In the genomic region with DNA sequence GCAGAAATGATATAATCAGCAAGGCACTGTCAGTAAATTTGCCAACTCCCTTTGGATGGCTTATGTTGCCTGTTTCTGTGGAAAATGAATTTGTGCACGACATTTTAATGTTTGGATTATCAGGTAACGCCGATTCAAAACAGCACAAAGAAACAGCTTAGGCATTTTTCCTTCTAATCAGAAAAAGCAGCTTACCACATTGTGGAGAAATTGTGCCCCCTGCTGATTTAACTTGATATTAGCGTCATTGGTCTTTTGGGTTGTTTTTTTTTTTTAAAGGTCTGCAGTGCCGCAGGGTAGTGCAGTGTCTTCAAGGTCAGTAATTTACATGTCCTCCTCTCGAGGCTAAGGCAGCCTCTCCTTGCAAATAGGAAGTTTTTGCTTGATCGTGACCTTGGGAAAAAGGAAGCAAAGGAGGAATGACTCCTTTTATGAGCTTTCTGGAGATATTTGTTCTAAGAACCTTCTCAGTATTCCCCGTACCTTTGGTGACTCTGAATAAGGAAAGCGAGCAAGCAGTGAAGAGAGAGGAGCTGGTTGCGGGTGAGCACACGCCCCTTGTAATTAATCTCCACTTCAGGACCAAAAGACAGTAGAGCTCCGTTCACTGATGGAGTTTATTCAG, we compare ENCODE assay signal across 8 cellular contexts.
A peak's percentile ranks its signal among the peaks of the same experiment; 100 is the strongest.
DNase-seq lines count a peak whose midpoint lies in the region; ATAC-seq and FAIRE-seq lines count a peak whose summit lies in the region.

No MANE protein-coding gene starts in this region.

- peak; percentile 77 for FAIRE-seq in A204.1 (lab: Jason Lieb, UNC)

- DNase-seq in GM04503 (ENCODE audit: low read depth) (peak; percentile 15), NCI-H446 treated with DMSO at 0.1 percent for 48 hours (lab: John Stamatoyannopoulos, UW) (peak; percentile 47), glomerular visceral epithelial cell (ENCODE audit: extremely low spot score) (peak; percentile 63), pulmonary artery endothelial cell (ENCODE audit: low read depth, low spot score) (peak; percentile 27)
- DNase-seq in activated CD4-positive, alpha-beta T cell treated with anti-CD3 and anti-CD28 coated beads, Interleukin-2, amount 50 U/mL, for 48 hours, result peak; percentile 5 to 6

- ATAC-seq in HG03565 (IDR thresholded peaks at IDR 0.05; ENCODE audit: unreplicated experiment) (peak; percentile 29), GM21423 (IDR thresholded peaks at IDR 0.05; ENCODE audit: unreplicated experiment) (no peak)

Comparison
In these comparisons a context has a peak if more than half of its experiments do, and no peak if none do; other contexts are left out.
1. DNase-seq: peak in every context shown above with its lines; median percentile 63 in glomerular visceral epithelial cell; 47 in NCI-H446 treated with DMSO at 0.1 percent for 48 hours; 27 in pulmonary artery endothelial cell; 15 in GM04503; 6 in activated CD4-positive, alpha-beta T cell treated with anti-CD3 and anti-CD28 coated beads, Interleukin-2, amount 50 U/mL, for 48 hours.